In genomic region chr6:41682056-41682477, GRCh38 we compare ENCODE assay signal across 7 cellular contexts. TPM values are rescaled to one million over a fixed set of nuclear protein-coding genes. Genes with fewer than 3 reads are reported as not detected.
DNase-seq lines count a peak whose midpoint lies in the region; ATAC-seq, FAIRE-seq and TF ChIP-seq lines count a peak whose summit lies in the region.

No MANE protein-coding gene starts in this region.

- H3K4ac ChIP-seq in mesendoderm (ENCODE audit: low read depth, low read length), result no peak overlapping the region

- no peak overlapping the region for H3K4me3 ChIP-seq in mesendoderm (ENCODE audit: low read length)

- H4K5ac ChIP-seq in mesendoderm (ENCODE audit: low read length), result no peak overlapping the region

- H3K9me3 Mint-ChIP-seq in effector memory CD8-positive, alpha-beta T cell, result no peaks in the 10 kb centered on the region

- peak; percentile 78 for FAIRE-seq in GM12891 (lab: Jason Lieb, UNC)

- H3K27ac Mint-ChIP-seq in effector memory CD8-positive, alpha-beta T cell, result no peak overlapping the region

- H3K36me3 ChIP-seq in mesendoderm (ENCODE audit: control insufficient read depth, insufficient read depth, low read length), result no peaks in the 10 kb centered on the region

- WGBS in mesendoderm (ENCODE audit: extremely low coverage, insufficient coverage, low lambda C conversion rate), result no CpG with 5 or more reads among the region's 9 CpGs

- H3K27me3 Mint-ChIP-seq in effector memory CD8-positive, alpha-beta T cell, result peaks cover 0 to 28% of the 10 kb centered on the region in 2 donors

- no peak overlapping the region for H2BK15ac ChIP-seq in mesendoderm (replicated peaks; ENCODE audit: low read depth)

- no peaks in the 10 kb centered on the region for H3K79me2 ChIP-seq in mesendoderm (ENCODE audit: control insufficient read depth, insufficient read depth, low read length)

- no peak overlapping the region for H3K27ac ChIP-seq in mesendoderm (ENCODE audit: low read depth, low read length)

- H3K4me3 Mint-ChIP-seq in effector memory CD8-positive, alpha-beta T cell, result peak overlapping the region in 1 of 2 donors; percentile 74

- H2AK5ac ChIP-seq in mesendoderm (ENCODE audit: low read length), result no peak overlapping the region

- H2BK5ac ChIP-seq in mesendoderm (ENCODE audit: low read length), result no peak overlapping the region

- no peaks in the 10 kb centered on the region for H3K27me3 ChIP-seq in mesendoderm (ENCODE audit: insufficient read depth, low read length, poor library complexity)

- H3K36me3 Mint-ChIP-seq in effector memory CD8-positive, alpha-beta T cell (ENCODE audit: insufficient read depth), result peaks cover 7% of the 10 kb centered on the region

- TF ChIP-seq POLR2A in GM12891 (IDR thresholded peaks at IDR 0.05; ENCODE audit: low read depth, low read length), result no peak

- H2BK120ac ChIP-seq in mesendoderm (ENCODE audit: low read depth, low read length), result no peak overlapping the region

- H3K18ac ChIP-seq in mesendoderm (ENCODE audit: low read length), result no peak overlapping the region

- ATAC-seq in effector memory CD8-positive, alpha-beta T cell (replicated peaks), result peak; percentile 76

- H3K56ac ChIP-seq in mesendoderm (ENCODE audit: low read length), result peak overlapping the region; percentile 74

- no peak overlapping the region for H3K4me2 ChIP-seq in mesendoderm (ENCODE audit: low read length)

- no peak overlapping the region for H3K23ac ChIP-seq in mesendoderm (ENCODE audit: low read length)

- peaks cover 1% of the 10 kb centered on the region for H3K4me1 ChIP-seq in mesendoderm (ENCODE audit: control insufficient read depth, low read depth, low read length)

- H3K4me1 Mint-ChIP-seq in effector memory CD8-positive, alpha-beta T cell (ENCODE audit: low read depth in 2 of 2), result peaks cover 7 to 12% of the 10 kb centered on the region in 2 donors

- no peak overlapping the region for H3K9ac ChIP-seq in mesendoderm (ENCODE audit: low read length)

- no peaks in the 10 kb centered on the region for H3K79me1 ChIP-seq in mesendoderm (ENCODE audit: low read length)

- DNase-seq in GM12891 (ENCODE audit: insufficient read length, low spot score) (peak; percentile 93), HS-27A (ENCODE audit: low read depth) (peak; percentile 72), NOMO-1 (lab: John Stamatoyannopoulos, UW; ENCODE audit: unreplicated experiment in 2 of 2) (peak; percentile 58 to 78), mesendoderm (peak; percentile 97)
- peak; percentile 39 to 42 for DNase-seq in activated CD8-positive, alpha-beta memory T cell treated with anti-CD3 and anti-CD28 coated beads for 1 hour (ENCODE audit: extremely low read depth in 1 of 2, low read depth in 1 of 2)
- peak; percentile 55 to 64 (median 56) for DNase-seq in effector memory CD8-positive, alpha-beta T cell
- DNase-seq in stimulated activated CD8-positive, alpha-beta memory T cell treated with anti-CD3 and anti-CD28 coated beads, Interleukin-15, amount 100 ng/mL, for 48 hours (ENCODE audit: low read depth in 2 of 2), result peak; percentile 56 to 59

- H4K8ac ChIP-seq in mesendoderm (ENCODE audit: low read depth, low read length), result no peak overlapping the region

TF ChIP-seq in GM12891, 5 proteins besides CTCF, POLR2A, EP300 and RAD21:
- TF ChIP-seq SPI1 (IDR thresholded peaks at IDR 0.05; ENCODE audit: low read depth, low read length), result no peak
- peak; percentile 76; the same call in 1 of the 2 replicates for TF ChIP-seq POU2F2 (IDR thresholded peaks at IDR 0.05; ENCODE audit: low read depth, low read length)

RNA-seq across cellular contexts. Expression of gene MDFI, which starts 43.8 kb away (rescaled TPM):
- not detected for polyA plus RNA-seq in GM12891 (2012; ENCODE audit: low read depth, missing spikeins)
- 68.1 TPM for polyA plus RNA-seq in mesendoderm (2013, experiment 1 of 2)
- 63.7 TPM for polyA plus RNA-seq in mesendoderm (2013, experiment 2 of 2)

RNA-seq across cellular contexts. Expression of gene TFEB, which starts 53.3 kb away (rescaled TPM):
- 54.8 TPM for polyA plus RNA-seq in GM12891 (2012; ENCODE audit: low read depth, missing spikeins)
- polyA plus RNA-seq in mesendoderm (2013, experiment 1 of 2), result 0.11 TPM
- polyA plus RNA-seq in mesendoderm (2013, experiment 2 of 2), result 0.22 TPM

Comparison
In these comparisons a context has a peak if more than half of its experiments do, and no peak if none do; other contexts are left out.
1. DNase-seq: peak in every context shown above with its lines; median percentile 97 in mesendoderm; 93 in GM12891; 72 in HS-27A; 68 in NOMO-1; 58 in stimulated activated CD8-positive, alpha-beta memory T cell treated with anti-CD3 and anti-CD28 coated beads, Interleukin-15, amount 100 ng/mL, for 48 hours; 56 in effector memory CD8-positive, alpha-beta T cell; 40 in activated CD8-positive, alpha-beta memory T cell treated with anti-CD3 and anti-CD28 coated beads for 1 hour.